9 cellular contexts compared by ENCODE assay signal in the genomic region with DNA sequence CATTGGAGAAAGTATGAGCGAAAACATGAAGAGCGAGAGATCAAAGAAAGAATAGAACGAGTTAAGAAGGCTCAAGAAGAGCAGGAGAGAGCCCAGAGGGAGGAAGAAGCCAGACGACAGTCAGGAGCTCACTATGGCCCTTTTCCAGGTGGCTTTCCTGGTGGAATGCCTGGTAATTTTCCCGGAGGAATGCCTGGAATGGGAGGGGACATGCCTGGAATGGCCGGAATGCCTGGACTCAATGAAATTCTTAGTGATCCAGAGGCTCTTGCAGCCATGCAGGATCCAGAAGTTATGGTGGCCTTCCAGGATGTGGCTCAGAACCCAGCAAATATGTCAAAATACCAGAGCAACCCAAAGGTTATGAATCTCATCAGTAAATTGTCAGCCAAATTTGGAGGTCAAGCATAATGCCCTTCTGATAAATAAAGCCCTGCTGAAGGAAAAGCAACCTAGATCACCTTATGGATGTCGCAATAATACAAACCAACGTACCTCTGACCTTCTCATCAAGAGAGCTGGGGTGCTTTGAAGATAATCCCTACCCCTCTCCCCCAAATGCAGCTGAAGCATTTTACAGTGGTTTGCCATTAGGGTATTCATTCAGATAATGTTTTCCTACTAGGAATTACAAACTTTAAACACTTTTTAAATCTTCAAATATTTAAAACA. TPM values are rescaled to one million over a fixed set of nuclear protein-coding genes. Genes with fewer than 3 reads are reported as not detected.
"Had no signal": no experiment of that assay in that cellular context is flagged by ENCODE, and none has a peak within 500 bp of the region (broad histone marks: within the 10 kb centered on the region; RNA-seq: fewer than 3 reads in every experiment).

No MANE protein-coding gene starts in this region.

RNA-seq across cellular contexts. Expression of gene SAA1, which starts 3.2 kb away (rescaled TPM):
- total RNA-seq: naive thymus-derived CD8-positive, alpha-beta T cell; osteocyte; pulmonary artery endothelial cell had no signal
- polyA plus RNA-seq: naive thymus-derived CD8-positive, alpha-beta T cell; neural cell had no signal

RNA-seq across cellular contexts. Expression of gene SAA2, which starts 14.3 kb away (rescaled TPM):
- total RNA-seq: naive thymus-derived CD8-positive, alpha-beta T cell; osteocyte; pulmonary artery endothelial cell had no signal
- polyA plus RNA-seq: naive thymus-derived CD8-positive, alpha-beta T cell; neural cell had no signal

RNA-seq across cellular contexts. Expression of gene SAA4, which starts 26.2 kb away (rescaled TPM):
- total RNA-seq: naive thymus-derived CD8-positive, alpha-beta T cell; osteocyte; pulmonary artery endothelial cell; sigmoid colon; stomach; thoracic aorta; transverse colon; ureter had no signal
- polyA plus RNA-seq: naive thymus-derived CD8-positive, alpha-beta T cell had no signal
